8 cellular contexts compared by ENCODE assay signal in genomic region chr19:16143399-16144215, GRCh38. TPM values are rescaled to one million over a fixed set of nuclear protein-coding genes. Genes with fewer than 3 reads are reported as not detected.
A peak's percentile ranks its signal among the peaks of the same experiment; 100 is the strongest.
DNase-seq lines count a peak whose midpoint lies in the region; ATAC-seq and TF ChIP-seq lines count a peak whose summit lies in the region.
"Had no signal": no experiment of that assay in that cellular context is flagged by ENCODE, and none has a peak within 500 bp of the region (broad histone marks: within the 10 kb centered on the region; RNA-seq: fewer than 3 reads in every experiment).

Gene HSH2D, plus strand, starts transcription at chr19:16143685. Its CDS starts 5,066 bp downstream, at chr19:16148751.

- H3K4me3 Mint-ChIP-seq in activated naive CD4-positive, alpha-beta T cell treated with anti-CD3 and anti-CD28 coated beads, Interleukin-2, amount 50 U/mL, for 24 hours, result peak within 1 kb of the TSS; percentile 89
- no peak within 1 kb of the TSS for H3K4me3 Mint-ChIP-seq in osteocyte (ENCODE audit: unreplicated experiment)

- no peaks in the 10 kb centered on the region for H3K9me3 Mint-ChIP-seq in activated naive CD4-positive, alpha-beta T cell treated with anti-CD3 and anti-CD28 coated beads, Interleukin-2, amount 50 U/mL, for 24 hours
- H3K9me3 Mint-ChIP-seq in osteocyte (ENCODE audit: unreplicated experiment), result no peaks in the 10 kb centered on the region

- TF ChIP-seq POLR2A in upper lobe of left lung (IDR thresholded peaks at IDR 0.05), result peak in 2 of 4 donors; percentile 3 to 54

- peaks cover 37% of the 10 kb centered on the region for H3K4me1 Mint-ChIP-seq in activated naive CD4-positive, alpha-beta T cell treated with anti-CD3 and anti-CD28 coated beads, Interleukin-2, amount 50 U/mL, for 24 hours
- no peaks in the 10 kb centered on the region for H3K4me1 Mint-ChIP-seq in osteocyte (ENCODE audit: unreplicated experiment)

- H3K27ac ChIP-seq in upper lobe of left lung, result peak within 1 kb of the TSS; percentile 68 to 87 (median 74)

- H3K9me3 ChIP-seq in mucosa of stomach (ENCODE audit: control insufficient read depth, low read length), result no peaks in the 10 kb centered on the region
- H3K9me3 ChIP-seq in upper lobe of left lung, result no peaks in the 10 kb centered on the region

- ATAC-seq in GM19043 (IDR thresholded peaks at IDR 0.05; ENCODE audit: low read depth, unreplicated experiment) (peak; percentile 54), HG03378 (IDR thresholded peaks at IDR 0.05; ENCODE audit: unreplicated experiment) (peak; percentile 57), upper lobe of left lung (ENCODE audit: low FRiP score in 2 of 2) (peak; percentile 81 to 88)

- H3K27ac Mint-ChIP-seq in activated naive CD4-positive, alpha-beta T cell treated with anti-CD3 and anti-CD28 coated beads, Interleukin-2, amount 50 U/mL, for 24 hours, result peak within 1 kb of the TSS; percentile 84
- H3K27ac Mint-ChIP-seq in osteocyte (ENCODE audit: unreplicated experiment), result no peak within 1 kb of the TSS

- H3K36me3 Mint-ChIP-seq in activated naive CD4-positive, alpha-beta T cell treated with anti-CD3 and anti-CD28 coated beads, Interleukin-2, amount 50 U/mL, for 24 hours, result no peaks in the 10 kb centered on the region
- H3K36me3 Mint-ChIP-seq in osteocyte (ENCODE audit: unreplicated experiment), result peaks cover 2% of the 10 kb centered on the region

- TF ChIP-seq EP300 in upper lobe of left lung (IDR thresholded peaks at IDR 0.05), result no peak

- 24 to 26% methylated on average over 12 of the region's 13 CpGs for WGBS in upper lobe of left lung, 2 donors

- H3K9ac ChIP-seq in mucosa of stomach (ENCODE audit: low read length), result peak within 1 kb of the TSS; percentile 83

- no peaks in the 10 kb centered on the region for H3K36me3 ChIP-seq in mucosa of stomach (ENCODE audit: control insufficient read depth, insufficient read depth, low read length)
- H3K36me3 ChIP-seq in upper lobe of left lung, result no peaks in the 10 kb centered on the region

- H3K4me1 ChIP-seq in mucosa of stomach (ENCODE audit: control insufficient read depth, insufficient read depth, low read length) (peaks cover 23% of the 10 kb centered on the region), upper lobe of left lung (peaks cover 3 to 20% (median 9%) of the 10 kb centered on the region in 4 donors)

- DNase-seq in T follicular helper cell (ENCODE audit: low read depth) (peak; percentile 67), upper lobe of left lung (peak; percentile 90 to 95), osteocyte (ENCODE audit: extremely low spot score, unreplicated experiment) (no peak)

- no peaks in the 10 kb centered on the region for H3K27me3 Mint-ChIP-seq in activated naive CD4-positive, alpha-beta T cell treated with anti-CD3 and anti-CD28 coated beads, Interleukin-2, amount 50 U/mL, for 24 hours
- peaks cover 12% of the 10 kb centered on the region for H3K27me3 Mint-ChIP-seq in osteocyte (ENCODE audit: unreplicated experiment)

- H3K27me3 ChIP-seq in mucosa of stomach (ENCODE audit: control insufficient read depth, insufficient read depth, low read length), result no peaks in the 10 kb centered on the region
- H3K27me3 ChIP-seq in upper lobe of left lung, result no peaks in the 10 kb centered on the region

- peak within 1 kb of the TSS; percentile 72 for H3K4me3 ChIP-seq in mucosa of stomach (ENCODE audit: low read length)
- H3K4me3 ChIP-seq in upper lobe of left lung, result peak within 1 kb of the TSS; percentile 14 to 49 (median 36)

- TF ChIP-seq CTCF in upper lobe of left lung (IDR thresholded peaks at IDR 0.05), result no peak
- no peak for TF ChIP-seq CTCF in osteocyte (IDR thresholded peaks at IDR 0.05)

RNA-seq across cellular contexts. Expression of gene HSH2D, which starts in this region (rescaled TPM):
- total RNA-seq in upper lobe of left lung, result 10 to 100 TPM in 2 of 6 donors, 1 to 10 TPM in 4; 5.9 to 12.6 (median 8.2) TPM
- total RNA-seq in osteocyte, result not detected in 2 replicates
- total RNA-seq: dermis microvascular lymphatic vessel endothelial cell had no signal
